In genomic region chr12:46222642-46223041, GRCh38 we compare ENCODE assay signal across 1 cellular context.
TF ChIP-seq lines count a peak whose summit lies in the region.

No MANE protein-coding gene starts in this region.

TF ChIP-seq in HepG2, 621 proteins besides CTCF, POLR2A, EP300 and RAD21:
- TF ChIP-seq ZNF431 (CRISPR knock-in tag; IDR thresholded peaks at IDR 0.05; ENCODE audit: borderline replicate concordance, low read depth) (no peak), ZBTB34 (CRISPR knock-in tag; IDR thresholded peaks at IDR 0.05) (no peak), ZBTB14 (CRISPR knock-in tag; IDR thresholded peaks at IDR 0.05) (no peak), NR2C2 (CRISPR knock-in tag; IDR thresholded peaks at IDR 0.05; ENCODE audit: borderline replicate concordance) (no peak), POGK (CRISPR knock-in tag; conservative IDR thresholded peaks at IDR 0.05) (no peak), ZNF12 (CRISPR knock-in tag; IDR thresholded peaks at IDR 0.05) (no peak), ZBED4 (CRISPR knock-in tag; IDR thresholded peaks at IDR 0.05; ENCODE audit: borderline replicate concordance) (no peak), TCF12 (IDR thresholded peaks at IDR 0.05) (no peak), TCF12 (CRISPR knock-in tag; IDR thresholded peaks at IDR 0.05) (no peak), ZNF530 (CRISPR knock-in tag; IDR thresholded peaks at IDR 0.05; ENCODE audit: low read depth) (no peak), ARID3A (IDR thresholded peaks at IDR 0.05; ENCODE audit: low read depth, low read length) (no peak), MTA1 (CRISPR knock-in tag; IDR thresholded peaks at IDR 0.05; ENCODE audit: borderline replicate concordance) (no peak), SIX1 (CRISPR knock-in tag; IDR thresholded peaks at IDR 0.05; ENCODE audit: borderline replicate concordance) (no peak), PPARG (CRISPR knock-in tag; conservative IDR thresholded peaks at IDR 0.05) (no peak), ZNF703 (CRISPR knock-in tag; IDR thresholded peaks at IDR 0.05; ENCODE audit: borderline replicate concordance) (no peak), ZSCAN20 (CRISPR knock-in tag; IDR thresholded peaks at IDR 0.05; ENCODE audit: borderline replicate concordance) (no peak), RFX5 (IDR thresholded peaks at IDR 0.05; ENCODE audit: low read depth, low read length) (no peak), NCOA1 (CRISPR knock-in tag; IDR thresholded peaks at IDR 0.05) (no peak), ZSCAN22 (CRISPR knock-in tag; IDR thresholded peaks at IDR 0.05) (no peak)
